ENCODE assay signal across 8 cellular contexts in the genomic region with DNA sequence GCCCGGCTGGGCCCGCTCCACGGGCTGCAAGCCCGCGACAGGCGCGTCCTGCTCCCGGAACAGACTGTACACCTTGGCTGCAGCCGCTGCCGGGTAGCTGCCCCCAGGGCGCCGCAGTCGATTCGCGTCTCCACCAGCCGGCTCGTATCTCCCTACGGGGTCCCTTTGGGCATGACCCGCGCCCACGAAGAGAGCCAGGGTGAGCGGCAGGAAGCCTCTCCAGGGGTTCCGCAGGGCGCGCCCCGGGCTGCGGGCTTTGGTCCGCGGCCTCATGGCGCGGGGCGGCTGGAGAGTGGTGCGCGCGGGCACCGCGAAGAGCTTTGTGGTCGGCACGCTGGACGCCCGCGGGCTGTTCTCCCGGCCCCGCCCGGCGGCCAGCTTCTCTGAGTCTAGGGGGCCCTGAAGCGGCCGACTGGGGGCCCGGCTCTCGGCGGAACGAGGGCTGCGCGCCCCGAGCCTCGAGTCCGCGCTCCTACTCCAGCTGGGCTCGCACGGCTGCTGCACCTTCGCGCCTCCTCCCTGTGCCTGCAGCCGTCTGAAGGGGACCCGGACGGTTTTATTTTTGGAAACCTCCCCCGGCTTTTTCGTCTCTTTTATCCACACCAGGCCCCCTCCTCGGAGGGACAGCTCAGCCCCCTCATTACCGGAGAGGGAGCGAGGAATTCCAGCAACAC. TPM values are rescaled to one million over a fixed set of nuclear protein-coding genes. Genes with fewer than 3 reads are reported as not detected.
DNase-seq lines count a peak whose midpoint lies in the region; ATAC-seq and TF ChIP-seq lines count a peak whose summit lies in the region.

LTBP2 (minus strand) TSS at position 566 of the 674 bp plus-strand sequence; CDS start at position 273, 293 bp downstream.

- H3K27me3 ChIP-seq in heart left ventricle (peaks cover 0 to 26% (median 7%) of the 10 kb centered on the region in 9 donors), psoas muscle (ENCODE audit: insufficient read depth in 3 of 3, low read length in 2 of 3) (peaks cover 0 to 13% (median 7%) of the 10 kb centered on the region in 3 donors)

- H3K27me3 Mint-ChIP-seq in activated naive CD4-positive, alpha-beta T cell treated with anti-CD3 and anti-CD28 coated beads, Interleukin-2, amount 10 ng/mL, durations not matched to agents 7 days and 5 days: peaks cover 79% of the 10 kb centered on the region

- peak; percentile 43 for DNase-seq in AG08396 (ENCODE audit: low spot score)
- DNase-seq in activated naive CD4-positive, alpha-beta T cell treated with anti-CD3 and anti-CD28 coated beads, Interleukin-2, amount 10 ng/mL, durations not matched to agents 7 days and 5 days: peak; percentile 41
- DNase-seq in heart left ventricle: no peak
- DNase-seq in psoas muscle: no peak
- no peak for DNase-seq in HuH-7.5 (ENCODE audit: low spot score)

- CTCF ChIA-PET in activated naive CD4-positive, alpha-beta T cell treated with anti-CD3 and anti-CD28 coated beads, Interleukin-2, amount 10 ng/mL, durations not matched to agents 7 days and 5 days (lab: Charles Lee): interaction anchor here (0.7 to 2.1 kb wide), 21 partner anchors 8 to 293 kb away, joined by 3 to 9 read pairs (median 3); partner anchors contain the start of genes AREL1 and YLPM1

- H3K4me1 Mint-ChIP-seq in activated naive CD4-positive, alpha-beta T cell treated with anti-CD3 and anti-CD28 coated beads, Interleukin-2, amount 10 ng/mL, durations not matched to agents 7 days and 5 days: peaks cover 29% of the 10 kb centered on the region

- TF ChIP-seq CTCF in heart left ventricle (IDR thresholded peaks at IDR 0.05) (no peak), psoas muscle (IDR thresholded peaks at IDR 0.05) (no peak)

- intact Hi-C loops in heart left ventricle (cut with DNase I) (loop anchor here (2.0 to 10.0 kb wide), 11 partner anchors 35 to 250 kb away; partner anchors contain the start of genes AREL1 (in 3 of the 10), FCF1 (in 3 of the 10), ISCA2 (in 1 of the 10) and NPC2 (in 1 of the 10)), psoas muscle (cut with DNase I) (loop anchor here (2.0 to 5.0 kb wide), 4 partner anchors 100 to 249 kb away; partner anchors contain the start of genes AREL1 (in 1 of the 2) and FCF1 (in 1 of the 2))

- H3K27ac Mint-ChIP-seq in activated naive CD4-positive, alpha-beta T cell treated with anti-CD3 and anti-CD28 coated beads, Interleukin-2, amount 10 ng/mL, durations not matched to agents 7 days and 5 days: no peak within 1 kb of the TSS

- H3K36me3 ChIP-seq in heart left ventricle (no peaks in the 10 kb centered on the region), psoas muscle (ENCODE audit: insufficient read depth in 1 of 2, low read depth in 1 of 2) (no peaks in the 10 kb centered on the region)

- 0 to 1% (median 0%) methylated on average over 16 to 70 of the region's 70 CpGs for WGBS in heart left ventricle, 4 donors
- 0 to 1% (median 1%) methylated on average over 33 to 70 of the region's 70 CpGs for WGBS in psoas muscle, 3 donors

- H3K9me3 Mint-ChIP-seq in activated naive CD4-positive, alpha-beta T cell treated with anti-CD3 and anti-CD28 coated beads, Interleukin-2, amount 10 ng/mL, durations not matched to agents 7 days and 5 days: no peaks in the 10 kb centered on the region

- H3K9me3 ChIP-seq in heart left ventricle (no peaks in the 10 kb centered on the region), psoas muscle (no peaks in the 10 kb centered on the region)

- H3K4me3 ChIP-seq in heart left ventricle (peak within 1 kb of the TSS; percentile 46 to 92 (median 64)), psoas muscle (peak within 1 kb of the TSS; percentile 84)

- H3K4me1 ChIP-seq in heart left ventricle: peaks cover 0 to 37% (median 14%) of the 10 kb centered on the region in 12 donors
- peaks cover 21% of the 10 kb centered on the region for H3K4me1 ChIP-seq in psoas muscle

- no peaks in the 10 kb centered on the region for H3K36me3 Mint-ChIP-seq in activated naive CD4-positive, alpha-beta T cell treated with anti-CD3 and anti-CD28 coated beads, Interleukin-2, amount 10 ng/mL, durations not matched to agents 7 days and 5 days

- ATAC-seq in HG02852 (IDR thresholded peaks at IDR 0.05; ENCODE audit: unreplicated experiment) (peak; percentile 10), heart left ventricle (peak in 2 of 4 donors; percentile 46 to 48), psoas muscle (peak; percentile 15 to 43 (median 22)), HG03521 (IDR thresholded peaks at IDR 0.05; ENCODE audit: unreplicated experiment) (no peak), HG02981 (IDR thresholded peaks at IDR 0.05; ENCODE audit: unreplicated experiment) (no peak)

- no peak for TF ChIP-seq POLR2A in heart left ventricle (IDR thresholded peaks at IDR 0.05)

- peak within 1 kb of the TSS; percentile 70 for H3K4me3 Mint-ChIP-seq in activated naive CD4-positive, alpha-beta T cell treated with anti-CD3 and anti-CD28 coated beads, Interleukin-2, amount 10 ng/mL, durations not matched to agents 7 days and 5 days

- H3K27ac ChIP-seq in heart left ventricle: peak within 1 kb of the TSS; percentile 41 to 81 (median 69)
- no peak within 1 kb of the TSS for H3K27ac ChIP-seq in psoas muscle

RNA-seq across cellular contexts. Expression of gene LTBP2, which starts in this region (rescaled TPM):
- total RNA-seq in heart left ventricle (10 to 100 TPM; 19.1 to 69.1 (median 36.1) TPM), psoas muscle (10 to 100 TPM; 11.8 to 51.4 (median 24.2) TPM)
- polyA plus RNA-seq in heart left ventricle (1 to 10 TPM; 4.0 to 8.4 TPM), psoas muscle (1 to 10 TPM; 2.4 to 6.1 (median 3.2) TPM)

Comparison
In these comparisons a context has a peak if more than half of its experiments do, and no peak if none do; other contexts are left out.
1. DNase-seq: peak in AG08396 (single experiment) and activated naive CD4-positive, alpha-beta T cell treated with anti-CD3 and anti-CD28 coated beads, Interleukin-2, amount 10 ng/mL, durations not matched to agents 7 days and 5 days (single experiment); none in heart left ventricle (0 of 5), psoas muscle (0 of 2) and HuH-7.5 (single experiment).
2. ATAC-seq: peak in HG02852 (single experiment) and psoas muscle (4 of 4); none in HG03521 (single experiment) and HG02981 (single experiment).